In genomic region chr20:23773127-23773526, GRCh38 we compare ENCODE assay signal across 16 cellular contexts. TPM values are rescaled to one million over a fixed set of nuclear protein-coding genes. Genes with fewer than 3 reads are reported as not detected.
DNase-seq lines count a peak whose midpoint lies in the region; ATAC-seq and TF ChIP-seq lines count a peak whose summit lies in the region.
"Had no signal": no experiment of that assay in that cellular context is flagged by ENCODE, and none has a peak within 500 bp of the region (broad histone marks: within the 10 kb centered on the region; RNA-seq: fewer than 3 reads in every experiment).

No MANE protein-coding gene starts in this region.

- no peak overlapping the region for H3K27ac ChIP-seq in BLaER1
- H3K27ac ChIP-seq in Panc1 (ENCODE audit: low read length) = no peak overlapping the region
- no peak overlapping the region for H3K27ac ChIP-seq in endodermal cell (ENCODE audit: low read depth, low read length)
- H3K27ac ChIP-seq in neuronal stem cell (replicated peaks; ENCODE audit: low read length) = no peak overlapping the region
- no peak overlapping the region for H3K27ac ChIP-seq in body of pancreas
- H3K27ac ChIP-seq: C4-2B had no signal

- no peak overlapping the region for H4K91ac ChIP-seq in neuronal stem cell (ENCODE audit: low read depth, low read length, poor library complexity)

- no peak overlapping the region for H3K27ac Mint-ChIP-seq in endodermal cell
- H3K27ac Mint-ChIP-seq: CD4-positive, alpha-beta T cell; GM23338; HFFc6 had no signal

- H3K4me1 ChIP-seq in BLaER1 (peaks cover 39% of the 10 kb centered on the region), Panc1 (ENCODE audit: control insufficient read depth, insufficient read depth, low read length) (no peaks in the 10 kb centered on the region), endodermal cell (ENCODE audit: control insufficient read depth, insufficient read depth, low read length) (no peaks in the 10 kb centered on the region), neuronal stem cell (ENCODE audit: control insufficient read depth in 2 of 2, insufficient read depth in 1 of 2, low read depth in 1 of 2, low read length in 2 of 2) (peaks cover 0 to 9% of the 10 kb centered on the region in 2 donors), body of pancreas (no peaks in the 10 kb centered on the region)
- H3K4me1 ChIP-seq: BE2C, Caco-2 had no signal

- H3K9me3 Mint-ChIP-seq in endodermal cell = no peaks in the 10 kb centered on the region
- H3K9me3 Mint-ChIP-seq: CD4-positive, alpha-beta T cell; GM23338; HFFc6 had no signal

- H4K8ac ChIP-seq in neuronal stem cell (ENCODE audit: low read depth, low read length) = no peak overlapping the region

- peak overlapping the region; percentile 48 for H2BK12ac ChIP-seq in neuronal stem cell (ENCODE audit: low read length)

- WGBS in endodermal cell (ENCODE audit: insufficient coverage in 1 of 2, insufficient read length in 1 of 2), 2 experiments = 95 to 97% methylated on average over 5 to 8 of the region's 8 CpGs
- WGBS in neuronal stem cell (ENCODE audit: extremely low coverage in 2 of 2, insufficient read length in 2 of 2, insufficient replicate concordance in 1 of 2), 2 donors = no CpG with 5 or more reads among the region's 8 CpGs
- 74 to 77% methylated on average over 4 to 8 of the region's 8 CpGs for WGBS in body of pancreas, 2 donors

- H3K18ac ChIP-seq in neuronal stem cell (ENCODE audit: low read length) = peak overlapping the region; percentile 3

- H3K4me2 ChIP-seq in BLaER1 = peak overlapping the region; percentile 17; the same call in 1 of the 2 replicates
- no peak overlapping the region for H3K4me2 ChIP-seq in neuronal stem cell (ENCODE audit: insufficient read depth, low read length, poor library complexity, severe bottlenecking)
- H3K4me2 ChIP-seq: GM23338 had no signal

- POLR2A ChIA-PET in Panc1 (lab: Charles Lee) = no interaction called here

- intact Hi-C loops in Panc1 (cut with micrococcal nuclease; ENCODE audit: unreplicated experiment) = no loop called here
- intact Hi-C loops in body of pancreas (cut with DNase I) = no loop called here

- H3K36me3 ChIP-seq in BLaER1 (no peaks in the 10 kb centered on the region), Panc1 (ENCODE audit: control insufficient read depth, insufficient read depth, low read length) (no peaks in the 10 kb centered on the region), endodermal cell (ENCODE audit: control insufficient read depth, insufficient read depth, low read length) (no peaks in the 10 kb centered on the region), neuronal stem cell (replicated peaks in 1 of 2; ENCODE audit: control insufficient read depth in 2 of 2, insufficient read depth in 2 of 2, low read length in 2 of 2) (no peaks in the 10 kb centered on the region), body of pancreas (replicated peaks in 1 of 2; ENCODE audit: insufficient read depth in 1 of 2, low read depth in 2 of 2) (no peaks in the 10 kb centered on the region)
- H3K36me3 ChIP-seq: BE2C had no signal

- H2BK15ac ChIP-seq in neuronal stem cell (ENCODE audit: low read length) = peak overlapping the region; percentile 72

- H3K9me3 ChIP-seq in BLaER1 (no peaks in the 10 kb centered on the region), Panc1 (ENCODE audit: control insufficient read depth, insufficient read depth, low read depth, low read length) (no peaks in the 10 kb centered on the region), endodermal cell (ENCODE audit: control insufficient read depth, low read length) (no peaks in the 10 kb centered on the region), neuronal stem cell (replicated peaks in 1 of 2; ENCODE audit: control insufficient read depth in 2 of 2, insufficient read depth in 1 of 2, low read depth in 1 of 2, low read length in 2 of 2) (peaks cover 0 to 2% of the 10 kb centered on the region in 2 donors), body of pancreas (no peaks in the 10 kb centered on the region)
- H3K9me3 ChIP-seq: BE2C, Caco-2 had no signal

- ATAC-seq in Panc1 (0 out of 2 replicates have a peak, but pooled peaks have one; percentile 17), body of pancreas (no peak), GM21717 (IDR thresholded peaks at IDR 0.05; ENCODE audit: unreplicated experiment) (no peak)
- ATAC-seq: GM23338, HCT116 had no signal

- H3K4ac ChIP-seq in neuronal stem cell (ENCODE audit: low read length) = no peak overlapping the region

- no peaks in the 10 kb centered on the region for H4K20me1 ChIP-seq in BLaER1

- peaks cover 22% of the 10 kb centered on the region for H3K4me1 Mint-ChIP-seq in endodermal cell

- H3K4me3 Mint-ChIP-seq in endodermal cell = no peak overlapping the region
- H3K4me3 Mint-ChIP-seq: CD4-positive, alpha-beta T cell; GM23338; HFFc6 had no signal

- no TSS peak for BruUV-seq in Panc1 (replicated peaks; lab: Mats Ljungman, UMichigan)

- H3K79me1 ChIP-seq in neuronal stem cell (ENCODE audit: low read depth, low read length) = no peaks in the 10 kb centered on the region

- peaks cover 27% of the 10 kb centered on the region for H3K27me3 Mint-ChIP-seq in endodermal cell (ENCODE audit: insufficient read depth)

- H2AFZ ChIP-seq in neuronal stem cell (ENCODE audit: low read length) = no peak overlapping the region
- H2AFZ ChIP-seq: GM23338 had no signal

- no peak for DNase-seq in Panc1 (ENCODE audit: low read depth, low spot score)
- DNase-seq in endodermal cell = peak; percentile 33
- no peak for DNase-seq in neuronal stem cell (ENCODE audit: low spot score)
- no peak for DNase-seq in body of pancreas
- DNase-seq in activated CD4-positive, CD25-positive, alpha-beta regulatory T cell treated with anti-CD3 and anti-CD28 coated beads, Interleukin-2, amount 50 U/mL, for 72 hours = no peak
- DNase-seq: ACHN; BE2C; Caco-2; CD4-positive, alpha-beta T cell; H7; HFFc6 had no signal

- H3K23ac ChIP-seq in neuronal stem cell (ENCODE audit: low read depth, low read length, poor library complexity) = no peak overlapping the region

- CTCF ChIA-PET in Panc1 (lab: Charles Lee) = no interaction called here

- no peak overlapping the region for H2AK5ac ChIP-seq in neuronal stem cell (ENCODE audit: low read depth, low read length)

- no peak for TF ChIP-seq CTCF in Panc1 (IDR thresholded peaks at IDR 0.05)
- no peak for TF ChIP-seq CTCF in endodermal cell (conservative IDR thresholded peaks at IDR 0.05)
- TF ChIP-seq CTCF in body of pancreas (IDR thresholded peaks at IDR 0.05) = no peak

- no peaks in the 10 kb centered on the region for H3K36me3 Mint-ChIP-seq in endodermal cell (ENCODE audit: low read depth)

- no peak overlapping the region for H3K9ac ChIP-seq in BLaER1
- H3K9ac ChIP-seq in endodermal cell (ENCODE audit: extremely low read depth, low read length, poor library complexity, severe bottlenecking) = no peak overlapping the region
- H3K9ac ChIP-seq in neuronal stem cell (ENCODE audit: low read depth, low read length, poor library complexity) = no peak overlapping the region

- H3K27me3 ChIP-seq in BLaER1 (no peaks in the 10 kb centered on the region), Panc1 (ENCODE audit: control insufficient read depth, insufficient read depth, low read length) (no peaks in the 10 kb centered on the region), endodermal cell (ENCODE audit: control insufficient read depth, insufficient read depth, low read length, poor library complexity, severe bottlenecking) (no peaks in the 10 kb centered on the region), neuronal stem cell (ENCODE audit: control insufficient read depth in 3 of 3, insufficient read depth in 3 of 3, low read depth in 1 of 3, low read length in 3 of 3) (no peaks in the 10 kb centered on the region), body of pancreas (no peaks in the 10 kb centered on the region)
- H3K27me3 ChIP-seq: BE2C had no signal

- no peak for TF ChIP-seq POLR2A in body of pancreas (IDR thresholded peaks at IDR 0.05)

- in situ Hi-C loops in Panc1 (cut with HindIII; ENCODE audit: low pct_unique_long_range_greater_than_20kb, low sequenced_read_pairs) = no loop called here

- H3K14ac ChIP-seq in neuronal stem cell (ENCODE audit: low read length) = no peak overlapping the region

- H2BK5ac ChIP-seq in neuronal stem cell (ENCODE audit: low read length) = no peak overlapping the region

- no peak overlapping the region for H2BK120ac ChIP-seq in neuronal stem cell (ENCODE audit: low read depth, low read length)

- H3K4me3 ChIP-seq in BLaER1 (no peak overlapping the region), Panc1 (ENCODE audit: low read depth in 2 of 2, low read length in 2 of 2) (no peak overlapping the region), endodermal cell (ENCODE audit: low read length) (no peak overlapping the region), neuronal stem cell (ENCODE audit: low read length in 2 of 2) (no peak overlapping the region), body of pancreas (no peak overlapping the region)
- H3K4me3 ChIP-seq: GM23338 had no signal

RNA-seq across cellular contexts. Expression of gene CST1, which starts 22.4 kb away (rescaled TPM):
- total RNA-seq in Panc1 (2021; ENCODE audit: unreplicated experiment) = not detected
- not detected for polyA plus RNA-seq in Panc1 (2012; ENCODE audit: insufficient read length)
- total RNA-seq in endodermal cell = 1,000 to 10,000 TPM in 1 of 2 donors, 100 to 1,000 TPM in 1; 123 to 1,051 TPM
- polyA plus RNA-seq in endodermal cell (2013, experiment 1 of 2) = 161 TPM
- 92.8 TPM for polyA plus RNA-seq in endodermal cell (2013, experiment 2 of 2)
- not detected for polyA plus RNA-seq in neuronal stem cell (2013, experiment 1 of 2)
- not detected for polyA plus RNA-seq in neuronal stem cell (2013, experiment 2 of 2)
- total RNA-seq in body of pancreas = not detected
- total RNA-seq: CD4-positive, alpha-beta T cell; HFFc6 had no signal

RNA-seq across cellular contexts. Expression of gene CST2, which starts 53.4 kb away (rescaled TPM):
- total RNA-seq in Panc1 (2021; ENCODE audit: unreplicated experiment) = not detected
- not detected for polyA plus RNA-seq in Panc1 (2012; ENCODE audit: insufficient read length)
- under 1 TPM in 1 of 2 donors, not detected in 1; 0.62 TPM for total RNA-seq in endodermal cell
- polyA plus RNA-seq in endodermal cell (2013, experiment 1 of 2) = 0.71 TPM
- polyA plus RNA-seq in endodermal cell (2013, experiment 2 of 2) = 0.46 TPM
- polyA plus RNA-seq in neuronal stem cell (2013, experiment 1 of 2) = not detected
- not detected for polyA plus RNA-seq in neuronal stem cell (2013, experiment 2 of 2)
- not detected for total RNA-seq in body of pancreas
- total RNA-seq: Caco-2; CD4-positive, alpha-beta T cell; GM23338; H7; HFFc6 had no signal
- polyA plus RNA-seq: GM23338 had no signal

Comparison
In these comparisons a context has a peak if more than half of its experiments do, and no peak if none do; other contexts are left out.
1. RNA of gene CST1, which starts 22.4 kb away (total RNA-seq): 123 to 1,051 TPM in endodermal cell; not detected in Panc1 (single experiment) and not detected in body of pancreas; every median in the first group is over 100 times any median in the second.